ENCODE assay signal across 9 cellular contexts in genomic region chr10:29841724-29842649, GRCh38.
DNase-seq lines count a peak whose midpoint lies in the region; ATAC-seq and FAIRE-seq lines count a peak whose summit lies in the region.
"Had no signal": no experiment of that assay in that cellular context is flagged by ENCODE, and none has a peak within 500 bp of the region (broad histone marks: within the 10 kb centered on the region; RNA-seq: fewer than 3 reads in every experiment).

No MANE protein-coding gene starts in this region.

- 54 to 71% (median 60%) methylated on average over 16 of the region's 16 CpGs for WGBS in small intestine, 3 donors

- no peaks in the 10 kb centered on the region for H3K9me3 ChIP-seq in small intestine (ENCODE audit: control insufficient read depth, low read depth)

- no peaks in the 10 kb centered on the region for H3K27me3 ChIP-seq in small intestine (ENCODE audit: control insufficient read depth in 2 of 2, insufficient read depth in 2 of 2, low read length in 2 of 2)

- FAIRE-seq in small intestine (lab: Jason Lieb, UNC): no peak

- H3K4me3 ChIP-seq in small intestine (ENCODE audit: low read depth in 1 of 2, low read length in 2 of 2): no peak overlapping the region

- DNase-seq in LHCN-M2 (ENCODE audit: low read depth) (peak; percentile 82), RPMI7951 (ENCODE audit: low read depth) (peak; percentile 84), left cardiac atrium (peak; percentile 71), small intestine (peak; percentile 66), substantia nigra (lab: John Stamatoyannopoulos, UW) (no peak)
- no peak for DNase-seq in activated CD4-positive, alpha-beta T cell treated with anti-CD3 and anti-CD28 coated beads, Interleukin-2, amount 50 U/mL, for 48 hours
- DNase-seq: Karpas-422 had no signal

- H3K27ac ChIP-seq in small intestine (ENCODE audit: low read depth in 1 of 2, low read length in 1 of 2) (no peak overlapping the region), substantia nigra (ENCODE audit: low read depth, low read length, poor library complexity, severe bottlenecking) (no peak overlapping the region)

- no peaks in the 10 kb centered on the region for H3K36me3 ChIP-seq in small intestine (ENCODE audit: control insufficient read depth in 2 of 2, insufficient read depth in 2 of 2, low read length in 2 of 2)

- H3K4me1 ChIP-seq in small intestine (ENCODE audit: control insufficient read depth in 2 of 2, insufficient read depth in 1 of 2, low read depth in 1 of 2, low read length in 1 of 2): no peaks in the 10 kb centered on the region

- intact Hi-C loops in left cardiac atrium (cut with DNase I): no loop called here

- ATAC-seq in left cardiac atrium (peak; percentile 74 to 84), HG03039 (IDR thresholded peaks at IDR 0.05; ENCODE audit: unreplicated experiment) (no peak), GM21825 (IDR thresholded peaks at IDR 0.05; ENCODE audit: unreplicated experiment) (no peak)

Comparison
In these comparisons a context has a peak if more than half of its experiments do, and no peak if none do; other contexts are left out.
1. DNase-seq: peak in LHCN-M2 (single experiment), RPMI7951 (single experiment), left cardiac atrium (single experiment) and small intestine (single experiment); none in activated CD4-positive, alpha-beta T cell treated with anti-CD3 and anti-CD28 coated beads, Interleukin-2, amount 50 U/mL, for 48 hours (0 of 2) and substantia nigra (0 of 49).
2. ATAC-seq: peak in left cardiac atrium (2 of 2); none in HG03039 (single experiment) and GM21825 (single experiment).